Comparison of ENCODE assay signal across 12 cellular contexts in genomic region chr7:142833174-142834027, GRCh38. TPM values are rescaled to one million over a fixed set of nuclear protein-coding genes. Genes with fewer than 3 reads are reported as not detected.
DNase-seq lines count a peak whose midpoint lies in the region; ATAC-seq and TF ChIP-seq lines count a peak whose summit lies in the region.
"Had no signal": no experiment of that assay in that cellular context is flagged by ENCODE, and none has a peak within 500 bp of the region (broad histone marks: within the 10 kb centered on the region; RNA-seq: fewer than 3 reads in every experiment).

No MANE protein-coding gene starts in this region.

- no peaks in the 10 kb centered on the region for H4K20me1 ChIP-seq in HCT116 (ENCODE audit: insufficient read depth)

- no peak overlapping the region for H3K4me2 ChIP-seq in HCT116 (ENCODE audit: low read length)

- no peak overlapping the region for H2AFZ ChIP-seq in HCT116 (ENCODE audit: low read depth, low read length, poor library complexity, severe bottlenecking)

- intact Hi-C loops in HCT116 (cut with micrococcal nuclease): loop anchor here (2.0 kb wide), 1 partner anchor 21 kb away; no protein-coding TSS in a partner anchor

- ATAC-seq in GM18868 (IDR thresholded peaks at IDR 0.05; ENCODE audit: unreplicated experiment): peak; percentile 90
- ATAC-seq in HCT116: peak; percentile 53; the same call in 1 of the 2 replicates
- ATAC-seq in HG03558 (IDR thresholded peaks at IDR 0.05; ENCODE audit: extremely low read depth, unreplicated experiment): peak; percentile 71

- no peaks in the 10 kb centered on the region for H3K4me1 Mint-ChIP-seq in endothelial cell (ENCODE audit: unreplicated experiment)
- H3K4me1 Mint-ChIP-seq: nephron progenitor cell had no signal

- no peaks in the 10 kb centered on the region for H3K36me3 Mint-ChIP-seq in endothelial cell (ENCODE audit: low read depth, unreplicated experiment)

- no peaks in the 10 kb centered on the region for H3K36me3 ChIP-seq in HCT116 (ENCODE audit: control insufficient read depth in 1 of 2, insufficient read depth in 2 of 2, low read length in 2 of 2)
- no peaks in the 10 kb centered on the region for H3K36me3 ChIP-seq in Peyer's patch

- CTCF ChIA-PET in HCT116 (lab: Charles Lee): no interaction called here

- peak overlapping the region; percentile 8 for H3K27ac Mint-ChIP-seq in endothelial cell (ENCODE audit: unreplicated experiment)
- H3K27ac Mint-ChIP-seq: activated CD4-positive, alpha-beta T cell treated with anti-CD3 and anti-CD28 coated beads, Interleukin-2, amount 10 ng/mL, durations not matched to agents 7 days and 5 days; nephron progenitor cell had no signal

- H3K9ac ChIP-seq in HCT116 (ENCODE audit: low read length): no peak overlapping the region

- TF ChIP-seq CTCF in HCT116 (IDR thresholded peaks at IDR 0.05 in 2 of 3, conservative IDR thresholded peaks at IDR 0.05 in 1 of 3; ENCODE audit: borderline replicate concordance in 1 of 3, insufficient read depth in 1 of 3, low read depth in 2 of 3, low read length in 2 of 3) (no peak), endothelial cell (IDR thresholded peaks at IDR 0.05; ENCODE audit: unreplicated experiment) (no peak), GM10266 (IDR thresholded peaks at IDR 0.05; ENCODE audit: control insufficient read depth, insufficient read depth, low read depth, missing control alignments) (no peak), Peyer's patch (IDR thresholded peaks at IDR 0.05) (no peak)

- POLR2A ChIA-PET in HCT116 (lab: Charles Lee): no interaction called here

- RAD21 ChIA-PET in HCT116 (lab: Charles Lee; ENCODE audit: low non-redundant PET in 1 of 2, low total read pairs in 2 of 2, uncharacterized antibody in 2 of 2, unreplicated experiment in 2 of 2): no interaction called here

- TF ChIP-seq RAD21 in HCT116 (IDR thresholded peaks at IDR 0.05; ENCODE audit: low read depth): no peak

- no peaks in the 10 kb centered on the region for H3K9me3 Mint-ChIP-seq in endothelial cell (ENCODE audit: unreplicated experiment)
- H3K9me3 Mint-ChIP-seq: activated CD4-positive, alpha-beta T cell treated with anti-CD3 and anti-CD28 coated beads, Interleukin-2, amount 10 ng/mL, durations not matched to agents 7 days and 5 days; nephron progenitor cell had no signal

- H3K9me3 ChIP-seq in HCT116 (ENCODE audit: control insufficient read depth in 1 of 2, insufficient read depth in 1 of 2, low read depth in 1 of 2, low read length in 2 of 2): no peaks in the 10 kb centered on the region
- no peaks in the 10 kb centered on the region for H3K9me3 ChIP-seq in Peyer's patch

- TF ChIP-seq POLR2A in HCT116 (IDR thresholded peaks at IDR 0.05; ENCODE audit: borderline replicate concordance, extremely low read depth, insufficient read depth, insufficient read length) (no peak), Peyer's patch (IDR thresholded peaks at IDR 0.05) (no peak)

- H3K4me3 Mint-ChIP-seq in endothelial cell (ENCODE audit: unreplicated experiment): no peak overlapping the region
- H3K4me3 Mint-ChIP-seq: activated CD4-positive, alpha-beta T cell treated with anti-CD3 and anti-CD28 coated beads, Interleukin-2, amount 10 ng/mL, durations not matched to agents 7 days and 5 days; nephron progenitor cell had no signal

- no TSS peak for BruUV-seq in HCT116 (replicated peaks; lab: Mats Ljungman, UMichigan)

- H3K27ac ChIP-seq in HCT116 (ENCODE audit: low read depth, low read length) (no peak overlapping the region), Peyer's patch (no peak overlapping the region)

- no peaks in the 10 kb centered on the region for H3K9me2 ChIP-seq in HCT116 (ENCODE audit: insufficient read depth)

- peaks cover 3% of the 10 kb centered on the region for H3K27me3 Mint-ChIP-seq in endothelial cell (ENCODE audit: unreplicated experiment)

- peaks cover 0 to 3% of the 10 kb centered on the region in 2 experiments; a peak in 1 of 4 replicates for H3K4me1 ChIP-seq in HCT116 (ENCODE audit: control insufficient read depth in 1 of 2, insufficient read depth in 2 of 2, low read length in 2 of 2)
- H3K4me1 ChIP-seq in Peyer's patch: no peaks in the 10 kb centered on the region

- H3K79me2 ChIP-seq in HCT116 (ENCODE audit: insufficient read depth, low read length): no peaks in the 10 kb centered on the region

- H3K27me3 ChIP-seq in HCT116 (ENCODE audit: insufficient read depth, low read length) (no peaks in the 10 kb centered on the region), Peyer's patch (no peaks in the 10 kb centered on the region)

- no peak overlapping the region for H3K4me3 ChIP-seq in HCT116 (replicated peaks in 1 of 2; ENCODE audit: low read depth in 1 of 2, low read length in 2 of 2)
- no peak overlapping the region for H3K4me3 ChIP-seq in Peyer's patch

- DNase-seq in HCT116 (ENCODE audit: low read depth, low spot score) (no peak), endothelial cell (ENCODE audit: low spot score) (no peak), AG08395 (ENCODE audit: low spot score) (no peak), GM10266 (ENCODE audit: extremely low spot score) (no peak), Peyer's patch (no peak)
- DNase-seq in activated effector memory CD4-positive, alpha-beta T cell treated with anti-CD3 and anti-CD28 coated beads, Interleukin-2, amount 50 U/mL, for 16 hours: no peak
- DNase-seq: activated CD4-positive, alpha-beta T cell treated with anti-CD3 and anti-CD28 coated beads, Interleukin-2, amount 10 ng/mL, durations not matched to agents 7 days and 5 days; glutamatergic neuron; NCI-H510A treated with DMSO at 0.1 percent for 48 hours; nephron progenitor cell had no signal

TF ChIP-seq in HCT116, 20 proteins besides CTCF, POLR2A, EP300 and RAD21:
- TF ChIP-seq EZH2 (IDR thresholded peaks at IDR 0.05): no peak

RNA-seq across cellular contexts. Expression of gene EPHB6, which starts 21.5 kb away (rescaled TPM):
- total RNA-seq in HCT116 (2021; ENCODE audit: unreplicated experiment): 12.6 TPM
- 9.2 and 9.3 TPM in 2 replicates for polyA plus RNA-seq in HCT116 (2012)
- total RNA-seq in endothelial cell (ENCODE audit: unreplicated experiment): 3.8 TPM
- 10 to 100 TPM in 1 of 4 donors, 1 to 10 TPM in 2, under 1 TPM in 1; 0.53 to 19.0 (median 5.5) TPM for total RNA-seq in Peyer's patch

RNA-seq across cellular contexts. Expression of gene TRPV6, which starts 52.1 kb away (rescaled TPM):
- 1.7 TPM for total RNA-seq in HCT116 (2021; ENCODE audit: unreplicated experiment)
- polyA plus RNA-seq in HCT116 (2012): 3.8 and 4.2 TPM in 2 replicates
- total RNA-seq in endothelial cell (ENCODE audit: unreplicated experiment): not detected
- total RNA-seq in Peyer's patch: 1 to 10 TPM in 1 of 4 donors, under 1 TPM in 3; 0.19 to 2.5 (median 0.82) TPM
